1 cellular context compared by ENCODE assay signal in the genomic region with DNA sequence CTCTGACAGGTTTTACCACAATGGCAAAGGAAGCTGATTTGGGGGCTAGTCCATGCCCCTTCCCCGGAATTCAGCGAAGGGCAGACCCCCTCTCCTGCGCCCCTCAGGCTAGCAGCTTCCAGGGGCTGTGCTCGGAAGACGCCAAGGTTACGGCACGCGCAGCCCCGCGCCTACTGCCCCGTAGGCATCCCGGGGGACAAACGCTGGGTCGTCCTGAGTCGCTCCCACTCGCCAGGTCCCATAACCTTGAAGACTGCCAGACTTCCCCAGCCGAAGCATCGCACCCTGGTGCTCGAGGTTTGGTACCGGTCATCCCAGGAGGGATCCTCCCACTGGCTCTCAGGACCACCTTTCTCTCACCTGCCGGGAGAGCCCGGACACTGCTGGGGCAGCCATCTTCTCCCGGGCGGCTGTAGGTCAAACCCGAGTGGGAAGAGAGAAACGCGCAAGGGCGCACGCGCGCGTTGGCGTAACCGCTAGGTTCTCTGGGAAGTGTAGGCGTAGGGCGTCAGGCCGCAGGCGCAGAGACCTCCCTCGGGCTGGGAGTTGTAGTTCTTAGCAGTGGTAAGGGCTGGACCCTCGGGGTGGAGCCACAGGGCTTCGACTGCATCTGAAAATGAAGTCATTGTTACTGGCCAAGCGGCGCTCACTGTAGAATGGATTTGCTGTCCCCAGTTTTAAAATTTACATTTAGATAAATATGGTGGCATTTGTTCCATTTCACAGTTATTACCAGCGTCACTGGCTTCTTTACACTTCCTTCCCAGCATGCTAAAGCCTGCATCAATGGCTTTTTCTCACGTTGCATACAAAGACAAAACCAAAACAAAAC.
TF ChIP-seq lines count a peak whose summit lies in the region.

A gene with protein sequence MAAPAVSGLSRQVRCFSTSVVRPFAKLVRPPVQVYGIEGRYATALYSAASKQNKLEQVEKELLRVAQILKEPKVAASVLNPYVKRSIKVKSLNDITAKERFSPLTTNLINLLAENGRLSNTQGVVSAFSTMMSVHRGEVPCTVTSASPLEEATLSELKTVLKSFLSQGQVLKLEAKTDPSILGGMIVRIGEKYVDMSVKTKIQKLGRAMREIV (minus strand): TSS at position 437 of the 832 bp plus-strand sequence. CDS start 41 bp downstream, at position 396.

TF ChIP-seq in GM12878, 131 proteins besides CTCF, POLR2A, EP300 and RAD21 (continued from another document and continues in another):
- TF ChIP-seq MYB (IDR thresholded peaks at IDR 0.05; ENCODE audit: borderline replicate concordance, low read depth, low read length), result 0 out of 2 replicates have a peak, but pooled peaks have one; percentile 46
- TF ChIP-seq, protein P1, sequence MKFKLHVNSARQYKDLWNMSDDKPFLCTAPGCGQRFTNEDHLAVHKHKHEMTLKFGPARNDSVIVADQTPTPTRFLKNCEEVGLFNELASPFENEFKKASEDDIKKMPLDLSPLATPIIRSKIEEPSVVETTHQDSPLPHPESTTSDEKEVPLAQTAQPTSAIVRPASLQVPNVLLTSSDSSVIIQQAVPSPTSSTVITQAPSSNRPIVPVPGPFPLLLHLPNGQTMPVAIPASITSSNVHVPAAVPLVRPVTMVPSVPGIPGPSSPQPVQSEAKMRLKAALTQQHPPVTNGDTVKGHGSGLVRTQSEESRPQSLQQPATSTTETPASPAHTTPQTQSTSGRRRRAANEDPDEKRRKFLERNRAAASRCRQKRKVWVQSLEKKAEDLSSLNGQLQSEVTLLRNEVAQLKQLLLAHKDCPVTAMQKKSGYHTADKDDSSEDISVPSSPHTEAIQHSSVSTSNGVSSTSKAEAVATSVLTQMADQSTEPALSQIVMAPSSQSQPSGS (IDR thresholded peaks at IDR 0.05; ENCODE audit: low read length), result 0 out of 2 replicates have a peak, but pooled peaks have one; percentile 17
- TF ChIP-seq EGR1 (IDR thresholded peaks at IDR 0.05; ENCODE audit: borderline replicate concordance in 1 of 2, low read depth in 2 of 2, low read length in 2 of 2), result peak in 1 of 2 experiments; percentile 94; a peak in 2 of 3 replicates
- TF ChIP-seq POU2F2 (IDR thresholded peaks at IDR 0.05; ENCODE audit: borderline replicate concordance, low read depth, low read length), result peak; percentile 37; the same call in 1 of the 3 replicates
- TF ChIP-seq TCF3 (IDR thresholded peaks at IDR 0.05; ENCODE audit: borderline replicate concordance, insufficient read depth, low read depth, low read length), result no peak
- TF ChIP-seq SIN3A (IDR thresholded peaks at IDR 0.05; ENCODE audit: low read depth, low read length), result peak; percentile 79; the same call in 1 of the 2 replicates
- TF ChIP-seq TARDBP (IDR thresholded peaks at IDR 0.05; ENCODE audit: borderline replicate concordance), result peak; percentile 87; the same call in 1 of the 2 replicates
- no peak; the same call in 1 of the 2 replicates for TF ChIP-seq MXI1 (IDR thresholded peaks at IDR 0.05; ENCODE audit: low read depth, low read length)
- TF ChIP-seq POLR2AphosphoS2 (IDR thresholded peaks at IDR 0.05; ENCODE audit: low read depth, low read length), result peak; percentile 94
- TF ChIP-seq, protein P2, sequence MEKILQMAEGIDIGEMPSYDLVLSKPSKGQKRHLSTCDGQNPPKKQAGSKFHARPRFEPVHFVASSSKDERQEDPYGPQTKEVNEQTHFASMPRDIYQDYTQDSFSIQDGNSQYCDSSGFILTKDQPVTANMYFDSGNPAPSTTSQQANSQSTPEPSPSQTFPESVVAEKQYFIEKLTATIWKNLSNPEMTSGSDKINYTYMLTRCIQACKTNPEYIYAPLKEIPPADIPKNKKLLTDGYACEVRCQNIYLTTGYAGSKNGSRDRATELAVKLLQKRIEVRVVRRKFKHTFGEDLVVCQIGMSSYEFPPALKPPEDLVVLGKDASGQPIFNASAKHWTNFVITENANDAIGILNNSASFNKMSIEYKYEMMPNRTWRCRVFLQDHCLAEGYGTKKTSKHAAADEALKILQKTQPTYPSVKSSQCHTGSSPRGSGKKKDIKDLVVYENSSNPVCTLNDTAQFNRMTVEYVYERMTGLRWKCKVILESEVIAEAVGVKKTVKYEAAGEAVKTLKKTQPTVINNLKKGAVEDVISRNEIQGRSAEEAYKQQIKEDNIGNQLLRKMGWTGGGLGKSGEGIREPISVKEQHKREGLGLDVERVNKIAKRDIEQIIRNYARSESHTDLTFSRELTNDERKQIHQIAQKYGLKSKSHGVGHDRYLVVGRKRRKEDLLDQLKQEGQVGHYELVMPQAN (conservative IDR thresholded peaks at IDR 0.05), result peak; percentile 54
- TF ChIP-seq NFXL1 (IDR thresholded peaks at IDR 0.05; ENCODE audit: borderline replicate concordance), result no peak
- TF ChIP-seq, protein P3, sequence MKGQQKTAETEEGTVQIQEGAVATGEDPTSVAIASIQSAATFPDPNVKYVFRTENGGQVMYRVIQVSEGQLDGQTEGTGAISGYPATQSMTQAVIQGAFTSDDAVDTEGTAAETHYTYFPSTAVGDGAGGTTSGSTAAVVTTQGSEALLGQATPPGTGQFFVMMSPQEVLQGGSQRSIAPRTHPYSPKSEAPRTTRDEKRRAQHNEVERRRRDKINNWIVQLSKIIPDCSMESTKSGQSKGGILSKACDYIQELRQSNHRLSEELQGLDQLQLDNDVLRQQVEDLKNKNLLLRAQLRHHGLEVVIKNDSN (IDR thresholded peaks at IDR 0.05; ENCODE audit: borderline replicate concordance, extremely low read length, insufficient read depth, low read depth, low read length), result no peak
- TF ChIP-seq, protein P4, sequence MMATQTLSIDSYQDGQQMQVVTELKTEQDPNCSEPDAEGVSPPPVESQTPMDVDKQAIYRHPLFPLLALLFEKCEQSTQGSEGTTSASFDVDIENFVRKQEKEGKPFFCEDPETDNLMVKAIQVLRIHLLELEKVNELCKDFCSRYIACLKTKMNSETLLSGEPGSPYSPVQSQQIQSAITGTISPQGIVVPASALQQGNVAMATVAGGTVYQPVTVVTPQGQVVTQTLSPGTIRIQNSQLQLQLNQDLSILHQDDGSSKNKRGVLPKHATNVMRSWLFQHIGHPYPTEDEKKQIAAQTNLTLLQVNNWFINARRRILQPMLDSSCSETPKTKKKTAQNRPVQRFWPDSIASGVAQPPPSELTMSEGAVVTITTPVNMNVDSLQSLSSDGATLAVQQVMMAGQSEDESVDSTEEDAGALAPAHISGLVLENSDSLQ (IDR thresholded peaks at IDR 0.05), result no peak; the same call in 1 of the 2 replicates
- peak; percentile 71; the same call in 1 of the 2 replicates for TF ChIP-seq SMAD5 (IDR thresholded peaks at IDR 0.05; ENCODE audit: low read depth)
- TF ChIP-seq, protein P5, sequence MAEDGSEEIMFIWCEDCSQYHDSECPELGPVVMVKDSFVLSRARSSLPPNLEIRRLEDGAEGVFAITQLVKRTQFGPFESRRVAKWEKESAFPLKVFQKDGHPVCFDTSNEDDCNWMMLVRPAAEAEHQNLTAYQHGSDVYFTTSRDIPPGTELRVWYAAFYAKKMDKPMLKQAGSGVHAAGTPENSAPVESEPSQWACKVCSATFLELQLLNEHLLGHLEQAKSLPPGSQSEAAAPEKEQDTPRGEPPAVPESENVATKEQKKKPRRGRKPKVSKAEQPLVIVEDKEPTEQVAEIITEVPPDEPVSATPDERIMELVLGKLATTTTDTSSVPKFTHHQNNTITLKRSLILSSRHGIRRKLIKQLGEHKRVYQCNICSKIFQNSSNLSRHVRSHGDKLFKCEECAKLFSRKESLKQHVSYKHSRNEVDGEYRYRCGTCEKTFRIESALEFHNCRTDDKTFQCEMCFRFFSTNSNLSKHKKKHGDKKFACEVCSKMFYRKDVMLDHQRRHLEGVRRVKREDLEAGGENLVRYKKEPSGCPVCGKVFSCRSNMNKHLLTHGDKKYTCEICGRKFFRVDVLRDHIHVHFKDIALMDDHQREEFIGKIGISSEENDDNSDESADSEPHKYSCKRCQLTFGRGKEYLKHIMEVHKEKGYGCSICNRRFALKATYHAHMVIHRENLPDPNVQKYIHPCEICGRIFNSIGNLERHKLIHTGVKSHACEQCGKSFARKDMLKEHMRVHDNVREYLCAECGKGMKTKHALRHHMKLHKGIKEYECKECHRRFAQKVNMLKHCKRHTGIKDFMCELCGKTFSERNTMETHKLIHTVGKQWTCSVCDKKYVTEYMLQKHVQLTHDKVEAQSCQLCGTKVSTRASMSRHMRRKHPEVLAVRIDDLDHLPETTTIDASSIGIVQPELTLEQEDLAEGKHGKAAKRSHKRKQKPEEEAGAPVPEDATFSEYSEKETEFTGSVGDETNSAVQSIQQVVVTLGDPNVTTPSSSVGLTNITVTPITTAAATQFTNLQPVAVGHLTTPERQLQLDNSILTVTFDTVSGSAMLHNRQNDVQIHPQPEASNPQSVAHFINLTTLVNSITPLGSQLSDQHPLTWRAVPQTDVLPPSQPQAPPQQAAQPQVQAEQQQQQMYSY (CRISPR knock-in tag; IDR thresholded peaks at IDR 0.05), result no peak
- TF ChIP-seq, protein P6, sequence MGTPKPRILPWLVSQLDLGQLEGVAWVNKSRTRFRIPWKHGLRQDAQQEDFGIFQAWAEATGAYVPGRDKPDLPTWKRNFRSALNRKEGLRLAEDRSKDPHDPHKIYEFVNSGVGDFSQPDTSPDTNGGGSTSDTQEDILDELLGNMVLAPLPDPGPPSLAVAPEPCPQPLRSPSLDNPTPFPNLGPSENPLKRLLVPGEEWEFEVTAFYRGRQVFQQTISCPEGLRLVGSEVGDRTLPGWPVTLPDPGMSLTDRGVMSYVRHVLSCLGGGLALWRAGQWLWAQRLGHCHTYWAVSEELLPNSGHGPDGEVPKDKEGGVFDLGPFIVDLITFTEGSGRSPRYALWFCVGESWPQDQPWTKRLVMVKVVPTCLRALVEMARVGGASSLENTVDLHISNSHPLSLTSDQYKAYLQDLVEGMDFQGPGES (IDR thresholded peaks at IDR 0.05), result no peak
- TF ChIP-seq, protein P7, sequence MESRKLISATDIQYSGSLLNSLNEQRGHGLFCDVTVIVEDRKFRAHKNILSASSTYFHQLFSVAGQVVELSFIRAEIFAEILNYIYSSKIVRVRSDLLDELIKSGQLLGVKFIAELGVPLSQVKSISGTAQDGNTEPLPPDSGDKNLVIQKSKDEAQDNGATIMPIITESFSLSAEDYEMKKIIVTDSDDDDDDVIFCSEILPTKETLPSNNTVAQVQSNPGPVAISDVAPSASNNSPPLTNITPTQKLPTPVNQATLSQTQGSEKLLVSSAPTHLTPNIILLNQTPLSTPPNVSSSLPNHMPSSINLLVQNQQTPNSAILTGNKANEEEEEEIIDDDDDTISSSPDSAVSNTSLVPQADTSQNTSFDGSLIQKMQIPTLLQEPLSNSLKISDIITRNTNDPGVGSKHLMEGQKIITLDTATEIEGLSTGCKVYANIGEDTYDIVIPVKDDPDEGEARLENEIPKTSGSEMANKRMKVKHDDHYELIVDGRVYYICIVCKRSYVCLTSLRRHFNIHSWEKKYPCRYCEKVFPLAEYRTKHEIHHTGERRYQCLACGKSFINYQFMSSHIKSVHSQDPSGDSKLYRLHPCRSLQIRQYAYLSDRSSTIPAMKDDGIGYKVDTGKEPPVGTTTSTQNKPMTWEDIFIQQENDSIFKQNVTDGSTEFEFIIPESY (IDR thresholded peaks at IDR 0.05), result no peak
- TF ChIP-seq, protein P8, sequence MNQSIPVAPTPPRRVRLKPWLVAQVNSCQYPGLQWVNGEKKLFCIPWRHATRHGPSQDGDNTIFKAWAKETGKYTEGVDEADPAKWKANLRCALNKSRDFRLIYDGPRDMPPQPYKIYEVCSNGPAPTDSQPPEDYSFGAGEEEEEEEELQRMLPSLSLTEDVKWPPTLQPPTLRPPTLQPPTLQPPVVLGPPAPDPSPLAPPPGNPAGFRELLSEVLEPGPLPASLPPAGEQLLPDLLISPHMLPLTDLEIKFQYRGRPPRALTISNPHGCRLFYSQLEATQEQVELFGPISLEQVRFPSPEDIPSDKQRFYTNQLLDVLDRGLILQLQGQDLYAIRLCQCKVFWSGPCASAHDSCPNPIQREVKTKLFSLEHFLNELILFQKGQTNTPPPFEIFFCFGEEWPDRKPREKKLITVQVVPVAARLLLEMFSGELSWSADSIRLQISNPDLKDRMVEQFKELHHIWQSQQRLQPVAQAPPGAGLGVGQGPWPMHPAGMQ (IDR thresholded peaks at IDR 0.05; ENCODE audit: borderline replicate concordance), result no peak
- no peak for TF ChIP-seq CHD4 (IDR thresholded peaks at IDR 0.05)
- TF ChIP-seq NFIC (IDR thresholded peaks at IDR 0.05; ENCODE audit: low read depth, low read length), result no peak
- peak; percentile 48 for TF ChIP-seq MEF2B (IDR thresholded peaks at IDR 0.05; ENCODE audit: partially characterized antibody, poor library complexity, severe bottlenecking)
- TF ChIP-seq, protein P9, sequence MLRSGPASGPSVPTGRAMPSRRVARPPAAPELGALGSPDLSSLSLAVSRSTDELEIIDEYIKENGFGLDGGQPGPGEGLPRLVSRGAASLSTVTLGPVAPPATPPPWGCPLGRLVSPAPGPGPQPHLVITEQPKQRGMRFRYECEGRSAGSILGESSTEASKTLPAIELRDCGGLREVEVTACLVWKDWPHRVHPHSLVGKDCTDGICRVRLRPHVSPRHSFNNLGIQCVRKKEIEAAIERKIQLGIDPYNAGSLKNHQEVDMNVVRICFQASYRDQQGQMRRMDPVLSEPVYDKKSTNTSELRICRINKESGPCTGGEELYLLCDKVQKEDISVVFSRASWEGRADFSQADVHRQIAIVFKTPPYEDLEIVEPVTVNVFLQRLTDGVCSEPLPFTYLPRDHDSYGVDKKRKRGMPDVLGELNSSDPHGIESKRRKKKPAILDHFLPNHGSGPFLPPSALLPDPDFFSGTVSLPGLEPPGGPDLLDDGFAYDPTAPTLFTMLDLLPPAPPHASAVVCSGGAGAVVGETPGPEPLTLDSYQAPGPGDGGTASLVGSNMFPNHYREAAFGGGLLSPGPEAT (IDR thresholded peaks at IDR 0.05; ENCODE audit: low read depth), result peak; percentile 68
- TF ChIP-seq ASH2L (IDR thresholded peaks at IDR 0.05; ENCODE audit: borderline replicate concordance, low read depth), result no peak
- peak; percentile 88 for TF ChIP-seq ATF7 (IDR thresholded peaks at IDR 0.05; ENCODE audit: low read depth)
- no peak for TF ChIP-seq ZSCAN29 (IDR thresholded peaks at IDR 0.05)
- TF ChIP-seq SREBF1 (IDR thresholded peaks at IDR 0.05; ENCODE audit: low read length), result peak; percentile 80
- 0 out of 2 replicates have a peak, but pooled peaks have one; percentile 45 for TF ChIP-seq RCOR1 (conservative IDR thresholded peaks at IDR 0.05; ENCODE audit: low read depth, low read length)
- TF ChIP-seq ZNF384 (IDR thresholded peaks at IDR 0.05; ENCODE audit: borderline replicate concordance, low read depth, low read length), result no peak
- peak; percentile 28; the same call in 1 of the 2 replicates for TF ChIP-seq SMARCA5 (IDR thresholded peaks at IDR 0.05)
- peak; percentile 98 for TF ChIP-seq NRF1 (conservative IDR thresholded peaks at IDR 0.05; ENCODE audit: low read depth, low read length)
- TF ChIP-seq MYC (IDR thresholded peaks at IDR 0.05; ENCODE audit: insufficient read depth, insufficient read length, insufficient replicate concordance, low read length, severe bottlenecking), result peak; percentile 40
- no peak; the same call in 1 of the 2 replicates for TF ChIP-seq PAX5 (IDR thresholded peaks at IDR 0.05; ENCODE audit: borderline replicate concordance, low read depth, low read length)
- TF ChIP-seq KLF5 (IDR thresholded peaks at IDR 0.05; ENCODE audit: partially characterized antibody), result peak; percentile 61
- peak; percentile 42; the same call in 1 of the 2 replicates for TF ChIP-seq TCF12 (IDR thresholded peaks at IDR 0.05; ENCODE audit: low read depth, low read length)
- peak; percentile 60 for TF ChIP-seq IRF4 (IDR thresholded peaks at IDR 0.05; ENCODE audit: low read depth, low read length)
- TF ChIP-seq ZZZ3 (IDR thresholded peaks at IDR 0.05; ENCODE audit: control insufficient read depth, insufficient read length, low read depth), result no peak
- no peak for TF ChIP-seq ZNF622 (IDR thresholded peaks at IDR 0.05)
- peak; percentile 73 for TF ChIP-seq LARP7 (IDR thresholded peaks at IDR 0.05)
- TF ChIP-seq POLR2AphosphoS5 (IDR thresholded peaks at IDR 0.05; ENCODE audit: low read length), result peak; percentile 96
